In genomic region chr4:26584725-26585124, GRCh38 we compare ENCODE assay signal across 1 cellular context.
TF ChIP-seq lines count a peak whose summit lies in the region.

No MANE protein-coding gene starts in this region.

TF ChIP-seq in IMR-90, 13 proteins besides CTCF, POLR2A, EP300 and RAD21 (continued from another document):
- TF ChIP-seq RFX5 (IDR thresholded peaks at IDR 0.05; ENCODE audit: low read depth, low read length): no peak
- TF ChIP-seq MXI1 (IDR thresholded peaks at IDR 0.05; ENCODE audit: borderline replicate concordance, low read depth, low read length): no peak
- no peak for TF ChIP-seq FOS (IDR thresholded peaks at IDR 0.05; ENCODE audit: low read depth, low read length)
- TF ChIP-seq USF2 (IDR thresholded peaks at IDR 0.05; ENCODE audit: low read depth, low read length): no peak
- no peak for TF ChIP-seq CEBPB (IDR thresholded peaks at IDR 0.05; ENCODE audit: low read depth, low read length)
- no peak for TF ChIP-seq CHD1 (IDR thresholded peaks at IDR 0.05; ENCODE audit: low read depth, low read length)
- no peak for TF ChIP-seq NFE2L2 (IDR thresholded peaks at IDR 0.05; ENCODE audit: low read depth, low read length)
- TF ChIP-seq BHLHE40 (IDR thresholded peaks at IDR 0.05; ENCODE audit: low read depth, low read length): no peak
- TF ChIP-seq MAFK (IDR thresholded peaks at IDR 0.05; ENCODE audit: low read depth, low read length): no peak
- no peak for TF ChIP-seq MAZ (IDR thresholded peaks at IDR 0.05; ENCODE audit: borderline replicate concordance, low read depth, low read length)
- no peak for TF ChIP-seq RCOR1 (IDR thresholded peaks at IDR 0.05; ENCODE audit: insufficient replicate concordance, low read length)
